Comparison of ENCODE assay signal across 14 cellular contexts in the genomic region with DNA sequence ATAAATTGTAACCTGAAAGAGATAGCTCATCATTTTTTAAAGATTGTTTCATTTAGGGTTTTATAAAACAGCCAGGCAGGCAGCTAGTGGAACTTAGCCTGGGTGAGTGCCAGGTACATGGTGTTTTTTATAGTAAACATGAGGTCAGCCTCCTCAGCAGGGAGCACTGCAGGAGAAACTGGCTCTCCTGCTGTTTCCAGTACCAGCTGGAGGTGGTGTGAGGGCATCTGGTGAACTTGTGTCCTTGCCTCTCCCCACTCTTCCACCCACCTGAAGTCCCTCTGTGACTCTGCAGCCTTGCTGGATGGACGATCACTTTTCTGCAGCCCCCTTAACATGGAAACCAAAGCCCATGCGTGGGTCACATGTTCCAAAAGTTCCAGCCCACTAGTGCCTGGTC.
A peak's percentile ranks its signal among the peaks of the same experiment; 100 is the strongest.
DNase-seq lines count a peak whose midpoint lies in the region; ATAC-seq and TF ChIP-seq lines count a peak whose summit lies in the region.
"Had no signal": no experiment of that assay in that cellular context is flagged by ENCODE, and none has a peak within 500 bp of the region (broad histone marks: within the 10 kb centered on the region; RNA-seq: fewer than 3 reads in every experiment).

No MANE protein-coding gene starts in this region.

- H3K4me3 ChIP-seq in PC-3 (ENCODE audit: low read length) (no peak overlapping the region), left ventricle myocardium inferior (no peak overlapping the region), testis (no peak overlapping the region)
- H3K4me3 ChIP-seq: A549 had no signal

- H2AFZ ChIP-seq in PC-3 (ENCODE audit: low read length): no peak overlapping the region

- H3K36me3 ChIP-seq in PC-3 (ENCODE audit: low read depth, low read length): no peaks in the 10 kb centered on the region
- H3K36me3 ChIP-seq in left ventricle myocardium inferior: no peaks in the 10 kb centered on the region
- H3K36me3 ChIP-seq in testis (ENCODE audit: low read depth, missing control alignments): no peaks in the 10 kb centered on the region

- H3K27ac ChIP-seq in PC-3 (ENCODE audit: low read length): no peak overlapping the region
- peak overlapping the region; percentile 59 for H3K27ac ChIP-seq in left ventricle myocardium inferior (replicated peaks)
- H3K27ac ChIP-seq in testis: peak overlapping the region in 1 of 2 donors; percentile 56
- H3K27ac ChIP-seq: A549 had no signal

- H3K27me3 ChIP-seq in PC-3 (ENCODE audit: low read length) (peaks cover 17% of the 10 kb centered on the region; the same call in 1 of the 2 replicates), left ventricle myocardium inferior (ENCODE audit: low read depth) (no peaks in the 10 kb centered on the region), testis (no peaks in the 10 kb centered on the region)

- no peaks in the 10 kb centered on the region for H3K4me1 ChIP-seq in PC-3 (ENCODE audit: insufficient read depth, low read length)
- peaks cover 17% of the 10 kb centered on the region for H3K4me1 ChIP-seq in left ventricle myocardium inferior
- H3K4me1 ChIP-seq in testis: peaks cover 7% of the 10 kb centered on the region
- H3K4me1 ChIP-seq: A549 had no signal

- H3K79me2 ChIP-seq in PC-3 (ENCODE audit: low read length): no peaks in the 10 kb centered on the region

- H3K9ac ChIP-seq in PC-3 (ENCODE audit: low read length): no peak overlapping the region

- TF ChIP-seq CTCF in PC-3 (conservative IDR thresholded peaks at IDR 0.05; ENCODE audit: low read depth, low read length) (no peak), left ventricle myocardium inferior (IDR thresholded peaks at IDR 0.05; ENCODE audit: borderline replicate concordance) (no peak), testis (IDR thresholded peaks at IDR 0.05) (no peak)

- CTCF ChIA-PET in PC-3 (lab: Charles Lee): no interaction called here

- TF ChIP-seq POLR2A in testis (IDR thresholded peaks at IDR 0.05): no peak

- no peak overlapping the region for H3K4me2 ChIP-seq in PC-3 (ENCODE audit: low read length)
- H3K4me2 ChIP-seq: A549 had no signal

- ATAC-seq in PC-3: no peak
- ATAC-seq: A549 had no signal

- H3F3A ChIP-seq in PC-3 (ENCODE audit: low read length, unreplicated experiment): no peaks in the 10 kb centered on the region

- H4K20me1 ChIP-seq in PC-3 (ENCODE audit: low read length): no peaks in the 10 kb centered on the region

- intact Hi-C loops in PC-3 (cut with micrococcal nuclease) (no loop called here), left ventricle myocardium inferior (cut with micrococcal nuclease) (loop anchor here (10.0 kb wide), 1 partner anchor 158 kb away; no protein-coding TSS in a partner anchor), testis (cut with DNase I; ENCODE audit: low total_unique reads) (loop anchor here (10.0 kb wide), 2 partner anchors 98 to 188 kb away; no protein-coding TSS in a partner anchor)

- DNase-seq in NCI-H2029 (lab: John Stamatoyannopoulos, UW) (peak; percentile 3), NCI-H2029 treated with DMSO at 0.1 percent for 48 hours (lab: John Stamatoyannopoulos, UW) (no peak), PC-3 (peak; percentile 5), left ventricle myocardium inferior (peak; percentile 35), testis (peak; percentile 78), hypothalamus (lab: John Stamatoyannopoulos, UW) (no peak), HT-29 (ENCODE audit: low spot score) (no peak), EL (no peak)
- DNase-seq: activated CD4-positive, alpha-beta memory T cell treated with anti-CD3 and anti-CD28 coated beads for 36 hours; anterior cingulate cortex; foreskin fibroblast; retina; T-helper 9 cell had no signal

- WGBS in testis, 2 donors: 47 to 49% methylated on average over 2 of the region's 2 CpGs

- H3K9me2 ChIP-seq in PC-3 (replicated peaks; ENCODE audit: low read length): no peaks in the 10 kb centered on the region

- no peaks in the 10 kb centered on the region for H3K9me3 ChIP-seq in PC-3 (ENCODE audit: low read length)
- no peaks in the 10 kb centered on the region for H3K9me3 ChIP-seq in left ventricle myocardium inferior (replicated peaks)
- no peaks in the 10 kb centered on the region for H3K9me3 ChIP-seq in testis
- H3K9me3 ChIP-seq: A549 had no signal

- no TSS peak for BruUV-seq in PC-3 (replicated peaks; lab: Mats Ljungman, UMichigan)

- POLR2A ChIA-PET in PC-3 (lab: Charles Lee; ENCODE audit: unreplicated experiment): no interaction called here

Comparison
In these comparisons a context has a peak if more than half of its experiments do, and no peak if none do; other contexts are left out.
1. DNase-seq: peak in NCI-H2029 (single experiment), PC-3 (single experiment), left ventricle myocardium inferior (single experiment) and testis (single experiment); none in NCI-H2029 treated with DMSO at 0.1 percent for 48 hours (single experiment), hypothalamus (0 of 51), HT-29 (single experiment) and EL (single experiment).